Comparison of ENCODE assay signal across 3 cellular contexts in genomic region chr17:61686114-61686513, GRCh38.
A peak's percentile ranks its signal among the peaks of the same experiment; 100 is the strongest.
TF ChIP-seq lines count a peak whose summit lies in the region.

No MANE protein-coding gene starts in this region.

TF ChIP-seq in HepG2, 621 proteins besides CTCF, POLR2A, EP300 and RAD21:
- TF ChIP-seq, protein P1, sequence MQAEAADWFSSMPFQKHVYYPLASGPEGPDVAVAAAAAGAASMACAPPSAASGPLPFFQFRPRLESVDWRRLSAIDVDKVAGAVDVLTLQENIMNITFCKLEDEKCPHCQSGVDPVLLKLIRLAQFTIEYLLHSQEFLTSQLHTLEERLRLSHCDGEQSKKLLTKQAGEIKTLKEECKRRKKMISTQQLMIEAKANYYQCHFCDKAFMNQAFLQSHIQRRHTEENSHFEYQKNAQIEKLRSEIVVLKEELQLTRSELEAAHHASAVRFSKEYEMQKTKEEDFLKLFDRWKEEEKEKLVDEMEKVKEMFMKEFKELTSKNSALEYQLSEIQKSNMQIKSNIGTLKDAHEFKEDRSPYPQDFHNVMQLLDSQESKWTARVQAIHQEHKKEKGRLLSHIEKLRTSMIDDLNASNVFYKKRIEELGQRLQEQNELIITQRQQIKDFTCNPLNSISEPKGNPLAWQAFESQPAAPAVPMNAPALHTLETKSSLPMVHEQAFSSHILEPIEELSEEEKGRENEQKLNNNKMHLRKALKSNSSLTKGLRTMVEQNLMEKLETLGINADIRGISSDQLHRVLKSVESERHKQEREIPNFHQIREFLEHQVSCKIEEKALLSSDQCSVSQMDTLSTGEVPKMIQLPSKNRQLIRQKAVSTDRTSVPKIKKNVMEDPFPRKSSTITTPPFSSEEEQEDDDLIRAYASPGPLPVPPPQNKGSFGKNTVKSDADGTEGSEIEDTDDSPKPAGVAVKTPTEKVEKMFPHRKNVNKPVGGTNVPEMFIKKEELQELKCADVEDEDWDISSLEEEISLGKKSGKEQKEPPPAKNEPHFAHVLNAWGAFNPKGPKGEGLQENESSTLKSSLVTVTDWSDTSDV (CRISPR knock-in tag; IDR thresholded peaks at IDR 0.05): no peak
- TF ChIP-seq MAFK (conservative IDR thresholded peaks at IDR 0.05 in 1 of 2, IDR thresholded peaks at IDR 0.05 in 1 of 2; ENCODE audit: low read length in 2 of 2): peak; percentile 95 to 96
- no peak for TF ChIP-seq NFATC3 (CRISPR knock-in tag; IDR thresholded peaks at IDR 0.05)
- no peak for TF ChIP-seq KLF9 (CRISPR knock-in tag; IDR thresholded peaks at IDR 0.05; ENCODE audit: low read depth)
- TF ChIP-seq ZNF841 (CRISPR knock-in tag; IDR thresholded peaks at IDR 0.05; ENCODE audit: borderline replicate concordance): no peak
- TF ChIP-seq MAFF (IDR thresholded peaks at IDR 0.05; ENCODE audit: low read depth, low read length): peak; percentile 96

TF ChIP-seq in GM12878, 131 proteins besides CTCF, POLR2A, EP300 and RAD21:
- TF ChIP-seq CREM (IDR thresholded peaks at IDR 0.05; ENCODE audit: low read depth): no peak
- TF ChIP-seq ETV6 (conservative IDR thresholded peaks at IDR 0.05 in 1 of 2, IDR thresholded peaks at IDR 0.05 in 1 of 2; ENCODE audit: borderline replicate concordance in 1 of 2, low read depth in 1 of 2): peak in 1 of 2 experiments; percentile 37; a peak in 1 of 4 replicates
- TF ChIP-seq NFXL1 (IDR thresholded peaks at IDR 0.05; ENCODE audit: borderline replicate concordance): 0 out of 2 replicates have a peak, but pooled peaks have one; percentile 80

TF ChIP-seq in H1, 55 proteins besides CTCF, POLR2A, EP300 and RAD21:
- TF ChIP-seq KDM1A (IDR thresholded peaks at IDR 0.05; ENCODE audit: borderline replicate concordance, low read length) (no peak), TAF7 (optimal IDR thresholded peaks at IDR 0.05; ENCODE audit: borderline replicate concordance, low read depth, low read length) (no peak), MAFK (IDR thresholded peaks at IDR 0.05; ENCODE audit: low read depth, low read length) (peak; percentile 23; the same call in 1 of the 2 replicates), SP1 (IDR thresholded peaks at IDR 0.05; ENCODE audit: low read depth, low read length) (no peak)
